In the genomic region with DNA sequence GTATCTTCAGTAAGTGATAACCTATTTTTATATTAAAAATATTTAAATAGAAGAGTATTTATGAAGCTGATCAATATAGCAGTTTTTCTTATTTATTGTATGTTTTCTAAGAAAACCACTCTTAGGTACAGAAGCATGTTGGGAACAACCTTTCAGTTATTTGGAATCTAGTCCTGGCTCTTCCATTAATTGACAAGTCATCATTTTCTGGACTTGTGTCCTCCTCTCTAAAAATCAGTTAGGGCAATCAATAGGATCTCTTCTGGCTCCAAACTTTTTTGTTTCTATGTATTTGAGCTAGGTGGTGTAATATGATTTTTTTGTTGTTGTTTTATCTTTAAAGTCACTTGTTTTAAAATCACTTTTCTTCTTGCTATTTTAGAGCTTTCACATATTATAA, we compare ENCODE assay signal across 25 cellular contexts.
"Had no signal": no experiment of that assay in that cellular context is flagged by ENCODE, and none has a peak within 500 bp of the region (broad histone marks: within the 10 kb centered on the region; RNA-seq: fewer than 3 reads in every experiment).

No MANE protein-coding gene starts in this region.

- FAIRE-seq: islet of Langerhans, keratinocyte had no signal

- DNase-seq: colonic mucosa; cortex of kidney; effector CD8-positive, alpha-beta T cell; effector memory CD8-positive, alpha-beta T cell; endodermal cell; erythroblast; esophagus squamous epithelium; foreskin fibroblast; foreskin melanocyte; gastrocnemius medialis; glutamatergic neuron; head of caudate nucleus; heart right ventricle; hippocampal formation; left cardiac atrium; left ventricle myocardium inferior; lower lobe of right lung; mesenchymal stem cell; mucosa of descending colon; naive B cell; naive thymus-derived CD8-positive, alpha-beta T cell had no signal

- ATAC-seq: effector memory CD8-positive, alpha-beta T cell; esophagus mucosa; gastrocnemius medialis; heart right ventricle; left cardiac atrium; lower lobe of right lung; mucosa of descending colon; naive thymus-derived CD8-positive, alpha-beta T cell had no signal

- H3K27ac ChIP-seq: colonic mucosa, epithelial cell of prostate, esophagus squamous epithelium, gastrocnemius medialis, heart right ventricle, left ventricle myocardium inferior, lower lobe of right lung had no signal

- H3K27me3 ChIP-seq: colonic mucosa, esophagus squamous epithelium, gastrocnemius medialis, heart right ventricle had no signal

- H3K4me1 ChIP-seq: colonic mucosa, esophagus squamous epithelium, gastrocnemius medialis, heart right ventricle, lower lobe of right lung had no signal

- H3K9me3 ChIP-seq: colonic mucosa, esophagus squamous epithelium, gastrocnemius medialis, heart right ventricle, left ventricle myocardium inferior, lower lobe of right lung, mucosa of descending colon had no signal

- H3K4me3 ChIP-seq: colonic mucosa, esophagus squamous epithelium, gastrocnemius medialis, heart right ventricle, left ventricle myocardium inferior, lower lobe of right lung, mucosa of descending colon had no signal

- H3K36me3 ChIP-seq: colonic mucosa had no signal
